1 cellular context compared by ENCODE assay signal in the genomic region with DNA sequence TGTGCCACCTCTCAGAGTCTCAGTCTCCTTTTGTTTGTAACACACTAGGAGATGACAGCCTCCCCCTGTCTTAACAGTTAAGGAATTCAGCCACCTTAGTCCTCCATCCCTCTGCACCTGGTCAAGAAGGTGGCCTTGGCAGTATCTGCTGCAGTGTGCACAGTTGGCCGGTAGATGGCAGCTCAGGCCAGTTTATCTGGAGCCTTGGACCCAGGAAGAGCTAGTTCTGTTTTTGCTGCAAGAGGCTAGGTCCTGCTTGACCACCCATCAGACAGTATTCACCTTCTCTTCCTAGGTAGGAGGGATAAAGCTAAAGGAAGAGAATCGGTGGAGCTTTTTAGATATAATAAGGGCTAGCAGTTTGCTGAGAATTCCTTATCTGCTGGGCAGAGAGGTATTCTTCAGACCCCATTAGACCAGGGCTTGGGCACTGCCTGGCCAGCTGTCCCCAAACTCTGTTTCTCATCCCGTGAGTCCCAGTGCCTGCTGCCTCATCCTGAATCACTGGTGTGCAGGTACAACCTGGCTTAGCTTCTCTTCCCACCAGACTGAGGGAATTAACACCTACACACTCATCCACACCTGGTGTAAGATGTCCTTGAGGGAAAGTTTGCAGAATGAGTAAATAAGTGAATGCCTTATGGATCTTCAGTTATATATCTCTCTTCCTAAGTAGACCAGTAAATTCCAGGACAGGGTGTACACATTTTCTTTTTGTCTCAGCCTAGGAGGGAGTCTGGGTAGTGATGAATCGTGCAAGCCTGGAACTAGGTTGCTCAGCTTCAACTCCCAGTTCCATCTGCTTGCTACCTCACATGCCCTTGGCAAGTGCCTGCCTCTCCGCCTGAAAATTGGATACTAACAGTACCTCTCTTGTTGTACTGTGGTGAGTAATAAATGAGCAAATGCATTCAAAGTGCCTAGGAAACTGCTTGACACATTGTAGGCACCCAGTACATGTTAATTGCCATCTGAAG.
A peak's percentile ranks its signal among the peaks of the same experiment; 100 is the strongest.
TF ChIP-seq lines count a peak whose summit lies in the region.

No MANE protein-coding gene starts in this region.

TF ChIP-seq in IMR-90, 13 proteins besides CTCF, POLR2A, EP300 and RAD21 (continued from another document):
- TF ChIP-seq, protein P1, sequence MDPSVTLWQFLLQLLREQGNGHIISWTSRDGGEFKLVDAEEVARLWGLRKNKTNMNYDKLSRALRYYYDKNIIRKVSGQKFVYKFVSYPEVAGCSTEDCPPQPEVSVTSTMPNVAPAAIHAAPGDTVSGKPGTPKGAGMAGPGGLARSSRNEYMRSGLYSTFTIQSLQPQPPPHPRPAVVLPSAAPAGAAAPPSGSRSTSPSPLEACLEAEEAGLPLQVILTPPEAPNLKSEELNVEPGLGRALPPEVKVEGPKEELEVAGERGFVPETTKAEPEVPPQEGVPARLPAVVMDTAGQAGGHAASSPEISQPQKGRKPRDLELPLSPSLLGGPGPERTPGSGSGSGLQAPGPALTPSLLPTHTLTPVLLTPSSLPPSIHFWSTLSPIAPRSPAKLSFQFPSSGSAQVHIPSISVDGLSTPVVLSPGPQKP (IDR thresholded peaks at IDR 0.05; ENCODE audit: borderline replicate concordance, low read depth, low read length): no peak
- no peak for TF ChIP-seq MXI1 (IDR thresholded peaks at IDR 0.05; ENCODE audit: borderline replicate concordance, low read depth, low read length)
- peak; percentile 83 for TF ChIP-seq SMC3 (IDR thresholded peaks at IDR 0.05; ENCODE audit: low read depth, low read length)
